ENCODE assay signal across 22 cellular contexts in the genomic region with DNA sequence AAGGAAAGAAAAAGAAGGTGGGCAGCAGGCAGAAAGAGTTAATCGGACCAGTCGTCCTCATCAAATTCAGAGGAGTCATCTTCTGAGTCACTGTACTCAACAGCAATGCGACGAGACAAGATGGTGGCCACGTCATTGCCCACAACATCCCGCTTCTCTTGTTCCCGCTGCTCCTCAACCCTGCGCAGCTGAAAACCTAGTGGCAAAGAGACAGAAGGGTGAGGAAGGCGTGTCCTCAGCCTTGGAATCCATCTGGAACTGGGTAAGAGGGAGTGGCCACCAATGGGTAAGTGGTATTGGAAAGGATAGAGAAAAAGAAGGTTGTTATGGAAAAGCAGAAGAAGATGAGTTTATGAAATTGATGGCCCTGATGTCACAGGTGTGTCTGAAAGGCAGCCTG. TPM values are rescaled to one million over a fixed set of nuclear protein-coding genes. Genes with fewer than 3 reads are reported as not detected.
DNase-seq lines count a peak whose midpoint lies in the region; ATAC-seq and TF ChIP-seq lines count a peak whose summit lies in the region.
"Had no signal": no experiment of that assay in that cellular context is flagged by ENCODE, and none has a peak within 500 bp of the region (broad histone marks: within the 10 kb centered on the region; RNA-seq: fewer than 3 reads in every experiment).

No MANE protein-coding gene starts in this region.

- H3K4ac ChIP-seq in neuronal stem cell (ENCODE audit: low read length), result no peak overlapping the region

- WGBS in neuronal stem cell (ENCODE audit: extremely low coverage in 2 of 2, insufficient read length in 2 of 2, insufficient replicate concordance in 1 of 2), 2 donors, result no CpG with 5 or more reads among the region's 9 CpGs

- intact Hi-C loops in left colon (cut with DNase I, micrococcal nuclease), result no loop called here

- no peaks in the 10 kb centered on the region for H3K79me1 ChIP-seq in neuronal stem cell (ENCODE audit: low read depth, low read length)

- DNase-seq in chondrocyte (ENCODE audit: low spot score) (no peak), neuronal stem cell (ENCODE audit: low spot score) (no peak), left colon (no peak), SK-N-DZ (ENCODE audit: low spot score) (no peak)
- DNase-seq: activated CD4-positive, alpha-beta T cell treated with anti-CD3 and anti-CD28 coated beads, Interleukin-2, amount 50 U/mL, for 1 hour; activated naive CD4-positive, alpha-beta T cell treated with anti-CD3 and anti-CD28 coated beads for 36 hours; body of pancreas; COR-L47; dermis blood vessel endothelial cell; gastrocnemius medialis; NCI-H187 treated with DMSO at 0.1 percent for 48 hours; stimulated activated CD4-positive, alpha-beta T cell treated with anti-CD3 and anti-CD28 coated beads, Interleukin-12 subunit alpha, Interleukin-12 subunit beta, amount 100 ng/mL, for 4 hours had no signal

- H3K27me3 ChIP-seq in BLaER1 treated with 17β-estradiol and CSF1 and Interleukin-3, amounts not matched to agents 10 nM and 100 nM, result no peaks in the 10 kb centered on the region
- no peaks in the 10 kb centered on the region for H3K27me3 ChIP-seq in neuronal stem cell (ENCODE audit: control insufficient read depth in 3 of 3, insufficient read depth in 3 of 3, low read depth in 1 of 3, low read length in 3 of 3)
- H3K27me3 ChIP-seq: body of pancreas, gastrocnemius medialis had no signal

- H2BK5ac ChIP-seq in neuronal stem cell (ENCODE audit: low read length), result no peak overlapping the region

- H3K36me3 ChIP-seq in BLaER1 treated with 17β-estradiol and CSF1 and Interleukin-3, amounts not matched to agents 10 nM and 100 nM, result peaks cover 62 to 77% (median 65%) of the 10 kb centered on the region in 11 experiments
- peaks cover 20 to 74% of the 10 kb centered on the region in 2 donors for H3K36me3 ChIP-seq in neuronal stem cell (replicated peaks in 1 of 2; ENCODE audit: control insufficient read depth in 2 of 2, insufficient read depth in 2 of 2, low read length in 2 of 2)

- ATAC-seq in GM21723 (IDR thresholded peaks at IDR 0.05; ENCODE audit: unreplicated experiment), result no peak
- no peak for ATAC-seq in left colon
- ATAC-seq: body of pancreas, gastrocnemius medialis had no signal

- H3K4me2 ChIP-seq in BLaER1 treated with 17β-estradiol and CSF1 and Interleukin-3, amounts not matched to agents 10 nM and 100 nM, result peak overlapping the region in 10 of 11 experiments; percentile 54 to 92 (median 74); a peak in 17 of 22 replicates
- no peak overlapping the region for H3K4me2 ChIP-seq in neuronal stem cell (ENCODE audit: insufficient read depth, low read length, poor library complexity, severe bottlenecking)

- no peak overlapping the region for H2BK120ac ChIP-seq in neuronal stem cell (ENCODE audit: low read depth, low read length)

- peak overlapping the region in 2 of 3 donors; percentile 63 to 67 for H3K27ac Mint-ChIP-seq in IgD-negative memory B cell
- peak overlapping the region; percentile 36 for H3K27ac Mint-ChIP-seq in chondrocyte (ENCODE audit: unreplicated experiment)
- H3K27ac Mint-ChIP-seq: activated naive CD4-positive, alpha-beta T cell treated with anti-CD3 and anti-CD28 coated beads for 36 hours had no signal

- H3K23ac ChIP-seq in neuronal stem cell (ENCODE audit: low read depth, low read length, poor library complexity), result no peak overlapping the region

- H3K36me3 Mint-ChIP-seq in IgD-negative memory B cell (peaks cover 6% of the 10 kb centered on the region), chondrocyte (ENCODE audit: low read depth) (peaks cover 26% of the 10 kb centered on the region)

- H3K18ac ChIP-seq in neuronal stem cell (ENCODE audit: low read length), result peak overlapping the region; percentile 15

- H4K8ac ChIP-seq in neuronal stem cell (ENCODE audit: low read depth, low read length), result no peak overlapping the region

- H3K4me1 Mint-ChIP-seq in IgD-negative memory B cell (peaks cover 22 to 29% (median 26%) of the 10 kb centered on the region in 3 donors), chondrocyte (ENCODE audit: low read depth) (peaks cover 38% of the 10 kb centered on the region)

- H4K91ac ChIP-seq in neuronal stem cell (ENCODE audit: low read depth, low read length, poor library complexity), result no peak overlapping the region

- peaks cover 73 to 90% (median 85%) of the 10 kb centered on the region in 10 experiments for H3K4me1 ChIP-seq in BLaER1 treated with 17β-estradiol and CSF1 and Interleukin-3, amounts not matched to agents 10 nM and 100 nM
- H3K4me1 ChIP-seq in neuronal stem cell (ENCODE audit: control insufficient read depth in 2 of 2, insufficient read depth in 1 of 2, low read depth in 1 of 2, low read length in 2 of 2), result peaks cover 19 to 32% of the 10 kb centered on the region in 2 donors
- H3K4me1 ChIP-seq: body of pancreas had no signal

- H2AFZ ChIP-seq in neuronal stem cell (ENCODE audit: low read length), result no peak overlapping the region

- H2BK15ac ChIP-seq in neuronal stem cell (ENCODE audit: low read length), result no peak overlapping the region

- peak overlapping the region; percentile 30 for H2AK5ac ChIP-seq in neuronal stem cell (ENCODE audit: low read depth, low read length)

- no peak for TF ChIP-seq CTCF in chondrocyte (IDR thresholded peaks at IDR 0.05)

- H2BK12ac ChIP-seq in neuronal stem cell (ENCODE audit: low read length), result no peak overlapping the region

- H3K4me3 ChIP-seq in BLaER1 treated with 17β-estradiol and CSF1 and Interleukin-3, amounts not matched to agents 10 nM and 100 nM, result no peak overlapping the region
- H3K4me3 ChIP-seq in neuronal stem cell (ENCODE audit: low read length in 2 of 2), result no peak overlapping the region
- H3K4me3 ChIP-seq: body of pancreas, gastrocnemius medialis had no signal

- H3K27me3 Mint-ChIP-seq in IgD-negative memory B cell, result no peaks in the 10 kb centered on the region
- no peaks in the 10 kb centered on the region for H3K27me3 Mint-ChIP-seq in chondrocyte (ENCODE audit: low read depth)

- no peaks in the 10 kb centered on the region for H3K9me3 ChIP-seq in BLaER1 treated with 17β-estradiol and CSF1 and Interleukin-3, amounts not matched to agents 10 nM and 100 nM (replicated peaks in 1 of 11)
- no peaks in the 10 kb centered on the region for H3K9me3 ChIP-seq in neuronal stem cell (replicated peaks in 1 of 2; ENCODE audit: control insufficient read depth in 2 of 2, insufficient read depth in 1 of 2, low read depth in 1 of 2, low read length in 2 of 2)
- H3K9me3 ChIP-seq: body of pancreas, gastrocnemius medialis had no signal

- H3K9me3 Mint-ChIP-seq in IgD-negative memory B cell, result no peaks in the 10 kb centered on the region
- H3K9me3 Mint-ChIP-seq in chondrocyte (ENCODE audit: low read depth), result no peaks in the 10 kb centered on the region
- H3K9me3 Mint-ChIP-seq: activated naive CD4-positive, alpha-beta T cell treated with anti-CD3 and anti-CD28 coated beads for 36 hours had no signal

- H3K14ac ChIP-seq in neuronal stem cell (ENCODE audit: low read length), result no peak overlapping the region

- H3K4me3 Mint-ChIP-seq in IgD-negative memory B cell (no peak overlapping the region), chondrocyte (ENCODE audit: unreplicated experiment) (no peak overlapping the region)
- H3K4me3 Mint-ChIP-seq: activated naive CD4-positive, alpha-beta T cell treated with anti-CD3 and anti-CD28 coated beads for 36 hours had no signal

- H3K27ac ChIP-seq in BLaER1 treated with 17β-estradiol and CSF1 and Interleukin-3, amounts not matched to agents 10 nM and 100 nM, result no peak overlapping the region; a peak in 1 of 22 replicates
- H3K27ac ChIP-seq in neuronal stem cell (replicated peaks; ENCODE audit: low read length), result no peak overlapping the region
- H3K27ac ChIP-seq: body of pancreas, epithelial cell of prostate, HL-60 had no signal

- H3K9ac ChIP-seq in BLaER1 treated with 17β-estradiol and CSF1 and Interleukin-3, amounts not matched to agents 10 nM and 100 nM, result no peak overlapping the region
- no peak overlapping the region for H3K9ac ChIP-seq in neuronal stem cell (ENCODE audit: low read depth, low read length, poor library complexity)

- H4K20me1 ChIP-seq in BLaER1 treated with 17β-estradiol and CSF1 and Interleukin-3, amounts not matched to agents 10 nM and 100 nM, result peaks cover 6 to 82% (median 38%) of the 10 kb centered on the region in 11 experiments; a peak in 17 of 22 replicates

RNA-seq across cellular contexts. Expression of a gene that starts 15.7 kb away (rescaled TPM):
- 0.16 TPM for polyA plus RNA-seq in IgD-negative memory B cell
- 0.26 to 0.56 TPM (median 0.32 TPM) in 3 replicates for total RNA-seq in chondrocyte
- polyA plus RNA-seq in neuronal stem cell (2013, experiment 1 of 2), result 7.5 TPM
- 7.8 TPM for polyA plus RNA-seq in neuronal stem cell (2013, experiment 2 of 2)
- not detected for total RNA-seq in left colon
- 0.71 and 0.82 TPM in 2 replicates for polyA plus RNA-seq in SK-N-DZ (2014; cell fraction: cytosol; rRNA removed)
- 0.53 and 0.73 TPM in 2 replicates for polyA plus RNA-seq in SK-N-DZ (2014; cell fraction: nucleus; rRNA removed)
- total RNA-seq: body of pancreas had no signal

RNA-seq across cellular contexts. Expression of a gene that starts 25.0 kb away (rescaled TPM):
- not detected for polyA plus RNA-seq in IgD-negative memory B cell
- total RNA-seq in chondrocyte, result not detected in 3 replicates
- polyA plus RNA-seq in neuronal stem cell (2013, experiment 1 of 2), result 0.07 TPM
- polyA plus RNA-seq in neuronal stem cell (2013, experiment 2 of 2), result 0.10 TPM
- 1 to 10 TPM in 1 of 2 donors, under 1 TPM in 1; 0.47 to 2.0 TPM for total RNA-seq in left colon
- not detected in 2 replicates for polyA plus RNA-seq in SK-N-DZ (2014; cell fraction: cytosol; rRNA removed)
- not detected in 2 replicates for polyA plus RNA-seq in SK-N-DZ (2014; cell fraction: nucleus; rRNA removed)
- total RNA-seq: activated naive CD4-positive, alpha-beta T cell treated with anti-CD3 and anti-CD28 coated beads for 36 hours; Daoy; dermis blood vessel endothelial cell; gastrocnemius medialis; mesenteric fat pad; NCI-H460; renal cortical epithelial cell had no signal
- polyA plus RNA-seq: neural cell had no signal

RNA-seq across cellular contexts. Expression of a gene that starts 33.5 kb away (rescaled TPM):
- not detected for polyA plus RNA-seq in IgD-negative memory B cell
- total RNA-seq in chondrocyte, result not detected in 3 replicates
- polyA plus RNA-seq in neuronal stem cell (2013, experiment 1 of 2), result not detected
- not detected for polyA plus RNA-seq in neuronal stem cell (2013, experiment 2 of 2)
- under 1 TPM; 0.45 to 0.76 TPM for total RNA-seq in left colon
- not detected in 2 replicates for polyA plus RNA-seq in SK-N-DZ (2014; cell fraction: cytosol; rRNA removed)
- polyA plus RNA-seq in SK-N-DZ (2014; cell fraction: nucleus; rRNA removed), result not detected in 2 replicates
- total RNA-seq: activated naive CD4-positive, alpha-beta T cell treated with anti-CD3 and anti-CD28 coated beads for 36 hours; Daoy; dermis blood vessel endothelial cell; NCI-H460; renal cortical epithelial cell had no signal
- polyA plus RNA-seq: neural cell had no signal

RNA-seq across cellular contexts. Expression of a gene that starts 41.4 kb away (rescaled TPM):
- 3.9 TPM for polyA plus RNA-seq in IgD-negative memory B cell
- total RNA-seq in chondrocyte (42.0 to 54.0 TPM (median 50.3 TPM) in 3 replicates), left colon (10 to 100 TPM; 14.6 to 34.9 TPM)
- polyA plus RNA-seq in neuronal stem cell (2013, experiment 1 of 2), result 8.4 TPM
- polyA plus RNA-seq in neuronal stem cell (2013, experiment 2 of 2), result 8.3 TPM
- polyA plus RNA-seq in SK-N-DZ (2014; cell fraction: cytosol; rRNA removed), result 1.1 and 1.7 TPM in 2 replicates
- 21.1 and 28.0 TPM in 2 replicates for polyA plus RNA-seq in SK-N-DZ (2014; cell fraction: nucleus; rRNA removed)
